Comparison of ENCODE assay signal across 16 cellular contexts in the genomic region with DNA sequence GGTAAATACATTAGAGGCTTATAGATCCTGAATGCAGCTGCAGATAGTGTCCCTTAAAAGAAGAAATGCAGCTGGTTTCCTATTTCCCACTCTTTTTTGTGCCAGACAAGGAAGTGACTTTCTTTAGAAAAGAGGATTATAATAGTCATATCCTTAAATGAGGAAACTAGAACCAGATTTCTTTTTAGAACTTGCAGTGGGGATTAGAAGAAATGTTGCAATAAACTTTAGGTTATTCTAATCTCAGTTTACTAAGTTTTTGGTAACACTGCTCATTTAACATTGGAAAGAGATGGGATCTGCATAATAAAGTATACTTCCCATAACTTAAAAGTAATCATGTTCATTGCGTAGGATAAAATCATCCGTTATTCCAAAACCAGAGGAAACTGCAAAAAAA.
"Had no signal": no experiment of that assay in that cellular context is flagged by ENCODE, and none has a peak within 500 bp of the region (broad histone marks: within the 10 kb centered on the region; RNA-seq: fewer than 3 reads in every experiment).

No MANE protein-coding gene starts in this region.

- DNase-seq: cortex of kidney; dorsolateral prefrontal cortex; effector CD8-positive, alpha-beta T cell; immature natural killer cell; left ventricle myocardium inferior; lower lobe of right lung; midbrain; psoas muscle; sigmoid colon; stimulated activated naive CD4-positive, alpha-beta T cell treated with Interleukin-2 at 50 U/mL for 16 hours; upper lobe of left lung; uterus had no signal

- H3K27ac Mint-ChIP-seq: immature natural killer cell; memory B cell; natural killer cell treated with Interleukin-12 subunit alpha and Interleukin-12 subunit beta and Interleukin-15 and Interleukin-18, amount 100 ng/mL, for 72 hours had no signal

- H3K36me3 ChIP-seq: left ventricle myocardium inferior, lower lobe of right lung, sigmoid colon, upper lobe of left lung, uterus had no signal

- H3K9me3 Mint-ChIP-seq: memory B cell; natural killer cell treated with Interleukin-12 subunit alpha and Interleukin-12 subunit beta and Interleukin-15 and Interleukin-18, amount 100 ng/mL, for 72 hours had no signal

- ATAC-seq: esophagus mucosa; lower lobe of right lung; natural killer cell treated with Interleukin-12 subunit alpha and Interleukin-12 subunit beta and Interleukin-15 and Interleukin-18, amount 100 ng/mL, for 72 hours; psoas muscle had no signal

- H3K9me3 ChIP-seq: left ventricle myocardium inferior, lower lobe of right lung, psoas muscle, sigmoid colon, upper lobe of left lung, uterus had no signal

- H3K4me1 Mint-ChIP-seq: immature natural killer cell, memory B cell had no signal

- H3K36me3 Mint-ChIP-seq: immature natural killer cell; memory B cell; natural killer cell treated with Interleukin-12 subunit alpha and Interleukin-12 subunit beta and Interleukin-15 and Interleukin-18, amount 100 ng/mL, for 72 hours had no signal

- H3K27me3 ChIP-seq: dorsolateral prefrontal cortex, sigmoid colon, upper lobe of left lung, uterus had no signal

- H3K4me1 ChIP-seq: left ventricle myocardium inferior, lower lobe of right lung, psoas muscle, upper lobe of left lung, uterus had no signal

- H3K4me3 Mint-ChIP-seq: immature natural killer cell; memory B cell; natural killer cell treated with Interleukin-12 subunit alpha and Interleukin-12 subunit beta and Interleukin-15 and Interleukin-18, amount 100 ng/mL, for 72 hours had no signal

- H3K27me3 Mint-ChIP-seq: memory B cell; natural killer cell treated with Interleukin-12 subunit alpha and Interleukin-12 subunit beta and Interleukin-15 and Interleukin-18, amount 100 ng/mL, for 72 hours had no signal

- H3K4me3 ChIP-seq: dorsolateral prefrontal cortex, left ventricle myocardium inferior, lower lobe of right lung, psoas muscle, sigmoid colon, skin epidermis, upper lobe of left lung, uterus had no signal

- H3K27ac ChIP-seq: left ventricle myocardium inferior, lower lobe of right lung, psoas muscle, sigmoid colon, skin epidermis, upper lobe of left lung, uterus had no signal
